10 cellular contexts compared by ENCODE assay signal in genomic region chr1:114854693-114855320, GRCh38. TPM values are rescaled to one million over a fixed set of nuclear protein-coding genes. Genes with fewer than 3 reads are reported as not detected.
A peak's percentile ranks its signal among the peaks of the same experiment; 100 is the strongest.
DNase-seq lines count a peak whose midpoint lies in the region; ATAC-seq and TF ChIP-seq lines count a peak whose summit lies in the region.
"Had no signal": no experiment of that assay in that cellular context is flagged by ENCODE, and none has a peak within 500 bp of the region (broad histone marks: within the 10 kb centered on the region; RNA-seq: fewer than 3 reads in every experiment).

Gene SYCP1, plus strand, starts transcription at chr1:114854863. Its CDS starts 602 bp downstream, at chr1:114855465.

- no peak within 1 kb of the TSS for H2BK12ac ChIP-seq in neuronal stem cell (ENCODE audit: low read length)

- no peaks in the 10 kb centered on the region for H3K79me1 ChIP-seq in neuronal stem cell (ENCODE audit: low read depth, low read length)

- H3K27me3 ChIP-seq in CD8-positive, alpha-beta T cell (ENCODE audit: insufficient read depth, low read length) = peaks cover 14% of the 10 kb centered on the region
- H3K27me3 ChIP-seq in neuronal stem cell (ENCODE audit: control insufficient read depth in 3 of 3, insufficient read depth in 3 of 3, low read depth in 1 of 3, low read length in 3 of 3) = peaks cover 0 to 9% (median 0%) of the 10 kb centered on the region in 3 experiments

- DNase-seq in CD8-positive, alpha-beta T cell = no peak
- no peak for DNase-seq in coronary artery (ENCODE audit: low spot score)
- DNase-seq in neuronal stem cell (ENCODE audit: low spot score) = no peak
- DNase-seq: NCI-H187 treated with DMSO at 0.1 percent for 48 hours, T-helper 9 cell had no signal

- H3K14ac ChIP-seq in neuronal stem cell (ENCODE audit: low read length) = no peak within 1 kb of the TSS

- peaks cover 9% of the 10 kb centered on the region for H3K4me1 Mint-ChIP-seq in CD8-positive, alpha-beta T cell (ENCODE audit: low read depth)

- intact Hi-C loops in CD8-positive, alpha-beta T cell (cut with DNase I, micrococcal nuclease) = no loop called here

- H3K4me3 Mint-ChIP-seq in CD8-positive, alpha-beta T cell = peak within 1 kb of the TSS; percentile 66

- no peaks in the 10 kb centered on the region for H3K36me3 Mint-ChIP-seq in CD8-positive, alpha-beta T cell

- no peak within 1 kb of the TSS for H3K18ac ChIP-seq in neuronal stem cell (ENCODE audit: low read length)

- WGBS in neuronal stem cell (ENCODE audit: extremely low coverage in 2 of 2, insufficient read length in 2 of 2, insufficient replicate concordance in 1 of 2), 2 donors = no CpG with 5 or more reads among the region's 40 CpGs

- no peak within 1 kb of the TSS for H2AK5ac ChIP-seq in neuronal stem cell (ENCODE audit: low read depth, low read length)

- peaks cover 34% of the 10 kb centered on the region for H3K27me3 Mint-ChIP-seq in CD8-positive, alpha-beta T cell (ENCODE audit: low read depth)

- H3K27ac ChIP-seq in CD8-positive, alpha-beta T cell (ENCODE audit: low read depth, low read length) = no peak within 1 kb of the TSS
- H3K27ac ChIP-seq in HEK293 (ENCODE audit: extremely low read depth, low read depth, low read length) = no peak within 1 kb of the TSS
- no peak within 1 kb of the TSS for H3K27ac ChIP-seq in coronary artery
- H3K27ac ChIP-seq in neuronal stem cell (replicated peaks; ENCODE audit: low read length) = no peak within 1 kb of the TSS

- CTCF ChIA-PET in CD8-positive, alpha-beta T cell (lab: Charles Lee) = interaction anchor here (0.5 kb wide), 1 partner anchor 17 kb away, joined by 3 read pairs; no protein-coding TSS in a partner anchor
- CTCF ChIA-PET in HEK293 (lab: Yijun Ruan, JAX) = no interaction called here

- H2BK15ac ChIP-seq in neuronal stem cell (ENCODE audit: low read length) = no peak within 1 kb of the TSS

- no peak within 1 kb of the TSS for H4K91ac ChIP-seq in neuronal stem cell (ENCODE audit: low read depth, low read length, poor library complexity)

- no peaks in the 10 kb centered on the region for H3K36me3 ChIP-seq in CD8-positive, alpha-beta T cell (ENCODE audit: insufficient read depth, low read length)
- H3K36me3 ChIP-seq in HEK293 (ENCODE audit: control insufficient read depth in 2 of 2, insufficient read depth in 1 of 2, low read length in 2 of 2) (no peaks in the 10 kb centered on the region), neuronal stem cell (replicated peaks in 1 of 2; ENCODE audit: control insufficient read depth in 2 of 2, insufficient read depth in 2 of 2, low read length in 2 of 2) (no peaks in the 10 kb centered on the region)

- H3K4me3 ChIP-seq in CD8-positive, alpha-beta T cell (ENCODE audit: low read depth, low read length) = peak within 1 kb of the TSS; percentile 22
- H3K4me3 ChIP-seq in HEK293 (ENCODE audit: low read depth, low read length) (peak within 1 kb of the TSS; percentile 21), coronary artery (peak within 1 kb of the TSS; percentile 26), neuronal stem cell (ENCODE audit: low read length in 2 of 2) (no peak within 1 kb of the TSS)

- H3K23ac ChIP-seq in neuronal stem cell (ENCODE audit: low read depth, low read length, poor library complexity) = no peak within 1 kb of the TSS

- peaks cover 9% of the 10 kb centered on the region for H3K4me1 ChIP-seq in CD8-positive, alpha-beta T cell (ENCODE audit: insufficient read depth, low read length)
- H3K4me1 ChIP-seq in HEK293 (ENCODE audit: control insufficient read depth, insufficient read depth, low read length) (no peaks in the 10 kb centered on the region), neuronal stem cell (ENCODE audit: control insufficient read depth in 2 of 2, insufficient read depth in 1 of 2, low read depth in 1 of 2, low read length in 2 of 2) (no peaks in the 10 kb centered on the region)

- POLR2A ChIA-PET in CD8-positive, alpha-beta T cell (lab: Charles Lee) = no interaction called here
- POLR2A ChIA-PET in HEK293 (lab: Yijun Ruan, JAX) = no interaction called here

- H3K9me3 Mint-ChIP-seq in CD8-positive, alpha-beta T cell = no peaks in the 10 kb centered on the region

- H3K9me3 ChIP-seq in CD8-positive, alpha-beta T cell (ENCODE audit: low read length) = no peaks in the 10 kb centered on the region
- H3K9me3 ChIP-seq in HEK293 (ENCODE audit: control insufficient read depth, insufficient read depth, low read depth, low read length) = no peaks in the 10 kb centered on the region
- H3K9me3 ChIP-seq in neuronal stem cell (replicated peaks in 1 of 2; ENCODE audit: control insufficient read depth in 2 of 2, insufficient read depth in 1 of 2, low read depth in 1 of 2, low read length in 2 of 2) = no peaks in the 10 kb centered on the region

- no peak within 1 kb of the TSS for H4K8ac ChIP-seq in neuronal stem cell (ENCODE audit: low read depth, low read length)

- ATAC-seq in CD8-positive, alpha-beta T cell = no peak
- ATAC-seq in GM19035 (IDR thresholded peaks at IDR 0.05; ENCODE audit: unreplicated experiment) (no peak), GM21390 (IDR thresholded peaks at IDR 0.05; ENCODE audit: unreplicated experiment) (no peak), HG03469 (IDR thresholded peaks at IDR 0.05; ENCODE audit: unreplicated experiment) (no peak)

- no peak within 1 kb of the TSS for H2BK5ac ChIP-seq in neuronal stem cell (ENCODE audit: low read length)

- H2AFZ ChIP-seq in neuronal stem cell (ENCODE audit: low read length) = peak within 1 kb of the TSS; percentile 11

- no peak within 1 kb of the TSS for H3K27ac Mint-ChIP-seq in CD8-positive, alpha-beta T cell

- no peak within 1 kb of the TSS for H2BK120ac ChIP-seq in neuronal stem cell (ENCODE audit: low read depth, low read length)

- TF ChIP-seq CTCF in CD8-positive, alpha-beta T cell (IDR thresholded peaks at IDR 0.05) = no peak
- TF ChIP-seq CTCF in HEK293 (tag by site-specific recombination; IDR thresholded peaks at IDR 0.05) (no peak), coronary artery (IDR thresholded peaks at IDR 0.05) (no peak)

- H3K4ac ChIP-seq in neuronal stem cell (ENCODE audit: low read length) = no peak within 1 kb of the TSS

- no peak within 1 kb of the TSS for H3K4me2 ChIP-seq in neuronal stem cell (ENCODE audit: insufficient read depth, low read length, poor library complexity, severe bottlenecking)

- H3K9ac ChIP-seq in neuronal stem cell (ENCODE audit: low read depth, low read length, poor library complexity) = no peak within 1 kb of the TSS

TF ChIP-seq in HEK293, 187 proteins besides CTCF, POLR2A, EP300 and RAD21:
- TF ChIP-seq ZNF335 (tag by site-specific recombination; conservative IDR thresholded peaks at IDR 0.05) (peak; percentile 25; the same call in 1 of the 2 replicates), ZNF704 (tag by site-specific recombination; IDR thresholded peaks at IDR 0.05) (no peak), ZNF596 (tag by site-specific recombination; IDR thresholded peaks at IDR 0.05) (no peak)

RNA-seq across cellular contexts. Expression of gene SYCP1, which starts in this region (rescaled TPM):
- not detected for total RNA-seq in CD8-positive, alpha-beta T cell
- polyA plus RNA-seq in neuronal stem cell (2013, experiment 1 of 2) = not detected
- polyA plus RNA-seq in neuronal stem cell (2013, experiment 2 of 2) = 0.06 TPM
- total RNA-seq: dermis microvascular lymphatic vessel endothelial cell had no signal

Comparison
In these comparisons a context has a peak if more than half of its experiments do, and no peak if none do; other contexts are left out.
1. H3K4me3 ChIP-seq: peak in CD8-positive, alpha-beta T cell (single experiment), HEK293 (single experiment) and coronary artery (single experiment); none in neuronal stem cell (0 of 2).